1 cellular context compared by ENCODE assay signal in the genomic region with DNA sequence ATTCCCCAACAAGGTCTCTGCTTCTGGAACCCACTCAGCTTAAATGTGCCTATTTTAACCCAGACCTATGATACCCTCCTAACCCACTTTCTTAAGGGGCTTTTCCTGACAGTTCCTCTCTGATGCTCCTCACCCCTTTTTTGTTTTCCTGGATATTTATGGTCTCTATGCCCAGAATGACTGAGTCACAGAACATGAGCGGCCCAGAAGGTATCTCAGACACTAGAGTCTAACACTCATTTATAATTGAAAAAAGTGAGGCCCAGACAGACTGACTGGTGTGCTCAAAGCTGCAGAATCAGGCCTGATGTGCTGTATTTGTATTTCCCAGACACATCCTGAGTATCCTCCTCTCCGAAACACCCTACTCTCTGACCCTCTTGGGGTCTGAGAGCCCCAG.
TF ChIP-seq lines count a peak whose summit lies in the region.

No MANE protein-coding gene starts in this region.

TF ChIP-seq in IMR-90, 13 proteins besides CTCF, POLR2A, EP300 and RAD21 (continued from another document):
- no peak for TF ChIP-seq CHD1 (IDR thresholded peaks at IDR 0.05; ENCODE audit: low read depth, low read length)
- TF ChIP-seq, protein P1, sequence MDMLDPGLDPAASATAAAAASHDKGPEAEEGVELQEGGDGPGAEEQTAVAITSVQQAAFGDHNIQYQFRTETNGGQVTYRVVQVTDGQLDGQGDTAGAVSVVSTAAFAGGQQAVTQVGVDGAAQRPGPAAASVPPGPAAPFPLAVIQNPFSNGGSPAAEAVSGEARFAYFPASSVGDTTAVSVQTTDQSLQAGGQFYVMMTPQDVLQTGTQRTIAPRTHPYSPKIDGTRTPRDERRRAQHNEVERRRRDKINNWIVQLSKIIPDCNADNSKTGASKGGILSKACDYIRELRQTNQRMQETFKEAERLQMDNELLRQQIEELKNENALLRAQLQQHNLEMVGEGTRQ (IDR thresholded peaks at IDR 0.05; ENCODE audit: low read depth, low read length): no peak
- TF ChIP-seq RCOR1 (IDR thresholded peaks at IDR 0.05; ENCODE audit: insufficient replicate concordance, low read length): no peak
